Comparison of ENCODE assay signal across 1 cellular context in the genomic region with DNA sequence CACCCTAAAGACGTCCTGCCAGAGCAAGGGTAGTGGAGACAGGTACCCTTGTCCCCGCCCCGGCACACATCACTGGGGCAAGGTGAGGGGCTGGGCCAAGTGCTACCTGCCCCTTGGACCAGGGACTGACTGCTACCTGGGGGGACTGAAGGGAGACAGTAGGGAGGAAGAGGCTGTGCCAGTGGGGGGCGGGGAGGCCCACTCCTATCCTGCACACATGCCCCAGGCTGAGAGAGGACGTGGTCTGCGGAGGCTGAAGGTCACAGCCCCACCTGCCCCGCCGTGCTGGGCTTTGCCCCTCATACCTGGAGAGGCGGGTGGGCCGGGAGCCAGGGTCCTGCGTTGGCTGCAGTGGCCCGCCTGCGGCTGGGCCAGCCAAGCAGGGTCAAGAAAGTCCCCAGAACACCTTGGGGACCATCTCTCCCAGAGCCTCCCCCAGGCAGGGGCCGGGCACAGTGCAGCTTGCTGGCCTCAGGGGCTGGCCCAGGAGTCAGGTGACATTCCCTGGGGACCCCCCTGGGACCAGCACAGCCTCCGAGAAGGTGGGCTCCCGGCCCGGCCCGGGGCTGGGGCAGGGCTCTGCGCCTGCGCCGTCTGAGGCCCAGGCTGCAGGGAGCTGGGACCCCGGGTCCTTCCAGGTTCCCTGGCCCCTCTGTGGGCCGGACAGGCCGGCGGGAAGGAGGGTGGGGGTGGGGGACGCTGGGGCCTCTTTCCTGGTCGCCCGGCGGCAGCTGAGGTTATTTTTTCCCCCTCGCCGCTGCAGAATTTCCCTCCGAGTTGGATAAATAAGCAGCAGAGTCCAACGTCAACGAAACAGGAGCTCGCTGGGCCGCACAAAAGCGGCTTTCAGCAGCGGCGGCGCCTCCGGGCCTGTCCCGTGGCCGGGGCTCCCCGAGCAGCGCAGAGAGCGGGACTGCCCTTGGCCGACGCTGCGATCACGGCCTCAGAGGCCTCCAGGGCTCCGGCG.
TF ChIP-seq lines count a peak whose summit lies in the region.

No MANE protein-coding gene starts in this region.

TF ChIP-seq in HepG2, 621 proteins besides CTCF, POLR2A, EP300 and RAD21 (continued from another document and continues in another):
- TF ChIP-seq PRDM4 (CRISPR knock-in tag; IDR thresholded peaks at IDR 0.05; ENCODE audit: borderline replicate concordance) (no peak), ZBTB3 (CRISPR knock-in tag; IDR thresholded peaks at IDR 0.05; ENCODE audit: borderline replicate concordance, low read depth) (no peak), SIN3B (IDR thresholded peaks at IDR 0.05; ENCODE audit: low read length) (no peak), KMT2A (CRISPR knock-in tag; IDR thresholded peaks at IDR 0.05) (peak; percentile 37; the same call in 1 of the 2 replicates), ZNF598 (CRISPR knock-in tag; IDR thresholded peaks at IDR 0.05; ENCODE audit: borderline replicate concordance) (no peak), PCBP1 (IDR thresholded peaks at IDR 0.05; ENCODE audit: borderline replicate concordance, low read depth, low read length) (no peak), ZFP1 (CRISPR knock-in tag; IDR thresholded peaks at IDR 0.05) (no peak), ZUFSP (CRISPR knock-in tag; IDR thresholded peaks at IDR 0.05; ENCODE audit: borderline replicate concordance) (no peak), DNMT3B (CRISPR knock-in tag; conservative IDR thresholded peaks at IDR 0.05) (0 out of 2 replicates have a peak, but pooled peaks have one; percentile 61), SKI (IDR thresholded peaks at IDR 0.05; ENCODE audit: partially characterized antibody) (no peak), ATF1 (CRISPR knock-in tag; IDR thresholded peaks at IDR 0.05) (no peak), ZBTB21 (CRISPR knock-in tag; IDR thresholded peaks at IDR 0.05) (no peak), ZFX (CRISPR knock-in tag; IDR thresholded peaks at IDR 0.05; ENCODE audit: low read depth) (peak; percentile 65; the same call in 1 of the 2 replicates), ZNF460 (CRISPR knock-in tag; IDR thresholded peaks at IDR 0.05; ENCODE audit: borderline replicate concordance) (no peak)
- TF ChIP-seq, protein P1, sequence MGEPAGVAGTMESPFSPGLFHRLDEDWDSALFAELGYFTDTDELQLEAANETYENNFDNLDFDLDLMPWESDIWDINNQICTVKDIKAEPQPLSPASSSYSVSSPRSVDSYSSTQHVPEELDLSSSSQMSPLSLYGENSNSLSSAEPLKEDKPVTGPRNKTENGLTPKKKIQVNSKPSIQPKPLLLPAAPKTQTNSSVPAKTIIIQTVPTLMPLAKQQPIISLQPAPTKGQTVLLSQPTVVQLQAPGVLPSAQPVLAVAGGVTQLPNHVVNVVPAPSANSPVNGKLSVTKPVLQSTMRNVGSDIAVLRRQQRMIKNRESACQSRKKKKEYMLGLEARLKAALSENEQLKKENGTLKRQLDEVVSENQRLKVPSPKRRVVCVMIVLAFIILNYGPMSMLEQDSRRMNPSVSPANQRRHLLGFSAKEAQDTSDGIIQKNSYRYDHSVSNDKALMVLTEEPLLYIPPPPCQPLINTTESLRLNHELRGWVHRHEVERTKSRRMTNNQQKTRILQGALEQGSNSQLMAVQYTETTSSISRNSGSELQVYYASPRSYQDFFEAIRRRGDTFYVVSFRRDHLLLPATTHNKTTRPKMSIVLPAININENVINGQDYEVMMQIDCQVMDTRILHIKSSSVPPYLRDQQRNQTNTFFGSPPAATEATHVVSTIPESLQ (CRISPR knock-in tag; conservative IDR thresholded peaks at IDR 0.05): no peak
- TF ChIP-seq, protein P2, sequence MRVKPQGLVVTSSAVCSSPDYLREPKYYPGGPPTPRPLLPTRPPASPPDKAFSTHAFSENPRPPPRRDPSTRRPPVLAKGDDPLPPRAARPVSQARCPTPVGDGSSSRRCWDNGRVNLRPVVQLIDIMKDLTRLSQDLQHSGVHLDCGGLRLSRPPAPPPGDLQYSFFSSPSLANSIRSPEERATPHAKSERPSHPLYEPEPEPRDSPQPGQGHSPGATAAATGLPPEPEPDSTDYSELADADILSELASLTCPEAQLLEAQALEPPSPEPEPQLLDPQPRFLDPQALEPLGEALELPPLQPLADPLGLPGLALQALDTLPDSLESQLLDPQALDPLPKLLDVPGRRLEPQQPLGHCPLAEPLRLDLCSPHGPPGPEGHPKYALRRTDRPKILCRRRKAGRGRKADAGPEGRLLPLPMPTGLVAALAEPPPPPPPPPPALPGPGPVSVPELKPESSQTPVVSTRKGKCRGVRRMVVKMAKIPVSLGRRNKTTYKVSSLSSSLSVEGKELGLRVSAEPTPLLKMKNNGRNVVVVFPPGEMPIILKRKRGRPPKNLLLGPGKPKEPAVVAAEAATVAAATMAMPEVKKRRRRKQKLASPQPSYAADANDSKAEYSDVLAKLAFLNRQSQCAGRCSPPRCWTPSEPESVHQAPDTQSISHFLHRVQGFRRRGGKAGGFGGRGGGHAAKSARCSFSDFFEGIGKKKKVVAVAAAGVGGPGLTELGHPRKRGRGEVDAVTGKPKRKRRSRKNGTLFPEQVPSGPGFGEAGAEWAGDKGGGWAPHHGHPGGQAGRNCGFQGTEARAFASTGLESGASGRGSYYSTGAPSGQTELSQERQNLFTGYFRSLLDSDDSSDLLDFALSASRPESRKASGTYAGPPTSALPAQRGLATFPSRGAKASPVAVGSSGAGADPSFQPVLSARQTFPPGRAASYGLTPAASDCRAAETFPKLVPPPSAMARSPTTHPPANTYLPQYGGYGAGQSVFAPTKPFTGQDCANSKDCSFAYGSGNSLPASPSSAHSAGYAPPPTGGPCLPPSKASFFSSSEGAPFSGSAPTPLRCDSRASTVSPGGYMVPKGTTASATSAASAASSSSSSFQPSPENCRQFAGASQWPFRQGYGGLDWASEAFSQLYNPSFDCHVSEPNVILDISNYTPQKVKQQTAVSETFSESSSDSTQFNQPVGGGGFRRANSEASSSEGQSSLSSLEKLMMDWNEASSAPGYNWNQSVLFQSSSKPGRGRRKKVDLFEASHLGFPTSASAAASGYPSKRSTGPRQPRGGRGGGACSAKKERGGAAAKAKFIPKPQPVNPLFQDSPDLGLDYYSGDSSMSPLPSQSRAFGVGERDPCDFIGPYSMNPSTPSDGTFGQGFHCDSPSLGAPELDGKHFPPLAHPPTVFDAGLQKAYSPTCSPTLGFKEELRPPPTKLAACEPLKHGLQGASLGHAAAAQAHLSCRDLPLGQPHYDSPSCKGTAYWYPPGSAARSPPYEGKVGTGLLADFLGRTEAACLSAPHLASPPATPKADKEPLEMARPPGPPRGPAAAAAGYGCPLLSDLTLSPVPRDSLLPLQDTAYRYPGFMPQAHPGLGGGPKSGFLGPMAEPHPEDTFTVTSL (CRISPR knock-in tag; IDR thresholded peaks at IDR 0.05; ENCODE audit: borderline replicate concordance): no peak
- TF ChIP-seq, protein P3, sequence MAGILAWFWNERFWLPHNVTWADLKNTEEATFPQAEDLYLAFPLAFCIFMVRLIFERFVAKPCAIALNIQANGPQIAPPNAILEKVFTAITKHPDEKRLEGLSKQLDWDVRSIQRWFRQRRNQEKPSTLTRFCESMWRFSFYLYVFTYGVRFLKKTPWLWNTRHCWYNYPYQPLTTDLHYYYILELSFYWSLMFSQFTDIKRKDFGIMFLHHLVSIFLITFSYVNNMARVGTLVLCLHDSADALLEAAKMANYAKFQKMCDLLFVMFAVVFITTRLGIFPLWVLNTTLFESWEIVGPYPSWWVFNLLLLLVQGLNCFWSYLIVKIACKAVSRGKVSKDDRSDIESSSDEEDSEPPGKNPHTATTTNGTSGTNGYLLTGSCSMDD (CRISPR knock-in tag; IDR thresholded peaks at IDR 0.05): no peak
- TF ChIP-seq, protein P4, sequence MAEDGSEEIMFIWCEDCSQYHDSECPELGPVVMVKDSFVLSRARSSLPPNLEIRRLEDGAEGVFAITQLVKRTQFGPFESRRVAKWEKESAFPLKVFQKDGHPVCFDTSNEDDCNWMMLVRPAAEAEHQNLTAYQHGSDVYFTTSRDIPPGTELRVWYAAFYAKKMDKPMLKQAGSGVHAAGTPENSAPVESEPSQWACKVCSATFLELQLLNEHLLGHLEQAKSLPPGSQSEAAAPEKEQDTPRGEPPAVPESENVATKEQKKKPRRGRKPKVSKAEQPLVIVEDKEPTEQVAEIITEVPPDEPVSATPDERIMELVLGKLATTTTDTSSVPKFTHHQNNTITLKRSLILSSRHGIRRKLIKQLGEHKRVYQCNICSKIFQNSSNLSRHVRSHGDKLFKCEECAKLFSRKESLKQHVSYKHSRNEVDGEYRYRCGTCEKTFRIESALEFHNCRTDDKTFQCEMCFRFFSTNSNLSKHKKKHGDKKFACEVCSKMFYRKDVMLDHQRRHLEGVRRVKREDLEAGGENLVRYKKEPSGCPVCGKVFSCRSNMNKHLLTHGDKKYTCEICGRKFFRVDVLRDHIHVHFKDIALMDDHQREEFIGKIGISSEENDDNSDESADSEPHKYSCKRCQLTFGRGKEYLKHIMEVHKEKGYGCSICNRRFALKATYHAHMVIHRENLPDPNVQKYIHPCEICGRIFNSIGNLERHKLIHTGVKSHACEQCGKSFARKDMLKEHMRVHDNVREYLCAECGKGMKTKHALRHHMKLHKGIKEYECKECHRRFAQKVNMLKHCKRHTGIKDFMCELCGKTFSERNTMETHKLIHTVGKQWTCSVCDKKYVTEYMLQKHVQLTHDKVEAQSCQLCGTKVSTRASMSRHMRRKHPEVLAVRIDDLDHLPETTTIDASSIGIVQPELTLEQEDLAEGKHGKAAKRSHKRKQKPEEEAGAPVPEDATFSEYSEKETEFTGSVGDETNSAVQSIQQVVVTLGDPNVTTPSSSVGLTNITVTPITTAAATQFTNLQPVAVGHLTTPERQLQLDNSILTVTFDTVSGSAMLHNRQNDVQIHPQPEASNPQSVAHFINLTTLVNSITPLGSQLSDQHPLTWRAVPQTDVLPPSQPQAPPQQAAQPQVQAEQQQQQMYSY (CRISPR knock-in tag; IDR thresholded peaks at IDR 0.05): no peak
- TF ChIP-seq, protein P5, sequence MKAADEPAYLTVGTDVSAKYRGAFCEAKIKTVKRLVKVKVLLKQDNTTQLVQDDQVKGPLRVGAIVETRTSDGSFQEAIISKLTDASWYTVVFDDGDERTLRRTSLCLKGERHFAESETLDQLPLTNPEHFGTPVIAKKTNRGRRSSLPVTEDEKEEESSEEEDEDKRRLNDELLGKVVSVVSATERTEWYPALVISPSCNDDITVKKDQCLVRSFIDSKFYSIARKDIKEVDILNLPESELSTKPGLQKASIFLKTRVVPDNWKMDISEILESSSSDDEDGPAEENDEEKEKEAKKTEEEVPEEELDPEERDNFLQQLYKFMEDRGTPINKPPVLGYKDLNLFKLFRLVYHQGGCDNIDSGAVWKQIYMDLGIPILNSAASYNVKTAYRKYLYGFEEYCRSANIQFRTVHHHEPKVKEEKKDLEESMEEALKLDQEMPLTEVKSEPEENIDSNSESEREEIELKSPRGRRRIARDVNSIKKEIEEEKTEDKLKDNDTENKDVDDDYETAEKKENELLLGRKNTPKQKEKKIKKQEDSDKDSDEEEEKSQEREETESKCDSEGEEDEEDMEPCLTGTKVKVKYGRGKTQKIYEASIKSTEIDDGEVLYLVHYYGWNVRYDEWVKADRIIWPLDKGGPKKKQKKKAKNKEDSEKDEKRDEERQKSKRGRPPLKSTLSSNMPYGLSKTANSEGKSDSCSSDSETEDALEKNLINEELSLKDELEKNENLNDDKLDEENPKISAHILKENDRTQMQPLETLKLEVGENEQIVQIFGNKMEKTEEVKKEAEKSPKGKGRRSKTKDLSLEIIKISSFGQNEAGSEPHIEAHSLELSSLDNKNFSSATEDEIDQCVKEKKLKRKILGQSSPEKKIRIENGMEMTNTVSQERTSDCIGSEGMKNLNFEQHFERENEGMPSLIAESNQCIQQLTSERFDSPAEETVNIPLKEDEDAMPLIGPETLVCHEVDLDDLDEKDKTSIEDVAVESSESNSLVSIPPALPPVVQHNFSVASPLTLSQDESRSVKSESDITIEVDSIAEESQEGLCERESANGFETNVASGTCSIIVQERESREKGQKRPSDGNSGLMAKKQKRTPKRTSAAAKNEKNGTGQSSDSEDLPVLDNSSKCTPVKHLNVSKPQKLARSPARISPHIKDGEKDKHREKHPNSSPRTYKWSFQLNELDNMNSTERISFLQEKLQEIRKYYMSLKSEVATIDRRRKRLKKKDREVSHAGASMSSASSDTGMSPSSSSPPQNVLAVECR (CRISPR knock-in tag; IDR thresholded peaks at IDR 0.05; ENCODE audit: borderline replicate concordance): peak; percentile 41; the same call in 1 of the 2 replicates
- TF ChIP-seq, protein P6, sequence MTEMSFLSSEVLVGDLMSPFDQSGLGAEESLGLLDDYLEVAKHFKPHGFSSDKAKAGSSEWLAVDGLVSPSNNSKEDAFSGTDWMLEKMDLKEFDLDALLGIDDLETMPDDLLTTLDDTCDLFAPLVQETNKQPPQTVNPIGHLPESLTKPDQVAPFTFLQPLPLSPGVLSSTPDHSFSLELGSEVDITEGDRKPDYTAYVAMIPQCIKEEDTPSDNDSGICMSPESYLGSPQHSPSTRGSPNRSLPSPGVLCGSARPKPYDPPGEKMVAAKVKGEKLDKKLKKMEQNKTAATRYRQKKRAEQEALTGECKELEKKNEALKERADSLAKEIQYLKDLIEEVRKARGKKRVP (CRISPR knock-in tag; IDR thresholded peaks at IDR 0.05): no peak
